Comparison of ENCODE assay signal across 2 cellular contexts in the genomic region with DNA sequence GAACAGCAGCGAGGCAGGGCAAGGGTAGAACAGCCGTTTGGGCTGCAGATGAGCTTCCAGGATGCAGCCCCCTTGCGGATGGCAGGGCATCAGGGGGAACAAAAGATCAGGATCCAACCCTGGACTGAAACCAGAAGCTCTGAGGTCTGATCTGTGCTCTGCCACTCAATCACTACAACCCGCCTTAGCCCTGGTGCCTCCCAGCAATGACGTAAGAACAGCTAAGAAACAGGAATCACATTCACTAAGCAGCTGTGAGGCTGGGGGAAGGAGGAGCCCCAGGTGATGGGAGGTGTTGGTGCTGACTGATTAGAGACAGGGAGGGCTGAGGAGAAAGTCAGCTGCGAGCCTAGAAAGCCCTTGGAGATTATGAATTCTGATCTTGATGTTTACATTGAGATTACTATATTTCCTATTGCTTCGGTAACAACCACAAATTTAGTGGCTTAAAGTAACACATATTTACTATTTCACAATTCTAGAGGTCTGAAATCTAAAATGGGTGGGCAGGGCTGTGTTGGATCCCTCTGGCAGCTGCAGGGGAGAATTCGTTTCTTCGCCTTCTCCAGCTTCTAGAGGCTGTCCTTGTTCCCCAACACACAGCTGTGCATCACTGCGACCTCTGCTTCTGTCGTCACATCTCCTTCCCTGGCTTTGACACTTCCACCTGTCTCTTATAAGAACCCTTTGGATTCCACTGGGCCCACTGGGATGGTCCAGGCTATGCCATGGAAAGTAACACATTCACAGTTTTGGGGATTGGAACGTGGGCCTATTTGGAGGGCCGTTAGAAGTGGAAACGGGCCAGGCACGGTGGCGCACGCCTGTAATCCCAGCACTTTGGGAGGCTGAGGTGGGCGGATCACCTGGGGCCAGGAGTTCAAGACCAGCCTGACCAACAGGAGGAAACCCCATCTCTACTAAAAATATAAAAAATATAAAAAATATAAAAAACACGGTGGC.
A peak's percentile ranks its signal among the peaks of the same experiment; 100 is the strongest.
TF ChIP-seq lines count a peak whose summit lies in the region.

No MANE protein-coding gene starts in this region.

TF ChIP-seq in IMR-90, 13 proteins besides CTCF, POLR2A, EP300 and RAD21:
- TF ChIP-seq MXI1 (IDR thresholded peaks at IDR 0.05; ENCODE audit: borderline replicate concordance, low read depth, low read length) = no peak
- TF ChIP-seq CEBPB (IDR thresholded peaks at IDR 0.05; ENCODE audit: low read depth, low read length) = peak; percentile 15
TF ChIP-seq in IMR-90: peak in this region for 1.

TF ChIP-seq in H1, 55 proteins besides CTCF, POLR2A, EP300 and RAD21:
- no peak for TF ChIP-seq NANOG (IDR thresholded peaks at IDR 0.05; ENCODE audit: insufficient read depth, low read depth, low read length, poor library complexity, severe bottlenecking)
- TF ChIP-seq, protein P1, sequence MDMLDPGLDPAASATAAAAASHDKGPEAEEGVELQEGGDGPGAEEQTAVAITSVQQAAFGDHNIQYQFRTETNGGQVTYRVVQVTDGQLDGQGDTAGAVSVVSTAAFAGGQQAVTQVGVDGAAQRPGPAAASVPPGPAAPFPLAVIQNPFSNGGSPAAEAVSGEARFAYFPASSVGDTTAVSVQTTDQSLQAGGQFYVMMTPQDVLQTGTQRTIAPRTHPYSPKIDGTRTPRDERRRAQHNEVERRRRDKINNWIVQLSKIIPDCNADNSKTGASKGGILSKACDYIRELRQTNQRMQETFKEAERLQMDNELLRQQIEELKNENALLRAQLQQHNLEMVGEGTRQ (IDR thresholded peaks at IDR 0.05; ENCODE audit: low read length) = no peak
- 0 out of 4 replicates have a peak, but pooled peaks of 1 of the 2 experiments have one; percentile 40 for TF ChIP-seq SIN3A (conservative IDR thresholded peaks at IDR 0.05 in 1 of 2, IDR thresholded peaks at IDR 0.05 in 1 of 2; ENCODE audit: low read depth in 1 of 2, low read length in 2 of 2)
- TF ChIP-seq ASH2L (IDR thresholded peaks at IDR 0.05; ENCODE audit: low read length) = no peak
- TF ChIP-seq TBP (IDR thresholded peaks at IDR 0.05; ENCODE audit: low read depth, low read length) = no peak
- no peak for TF ChIP-seq KDM5A (IDR thresholded peaks at IDR 0.05; ENCODE audit: low read length)
- TF ChIP-seq CREB1 (IDR thresholded peaks at IDR 0.05) = peak; percentile 51
TF ChIP-seq in H1: peak in this region for 2.
